In the genomic region with DNA sequence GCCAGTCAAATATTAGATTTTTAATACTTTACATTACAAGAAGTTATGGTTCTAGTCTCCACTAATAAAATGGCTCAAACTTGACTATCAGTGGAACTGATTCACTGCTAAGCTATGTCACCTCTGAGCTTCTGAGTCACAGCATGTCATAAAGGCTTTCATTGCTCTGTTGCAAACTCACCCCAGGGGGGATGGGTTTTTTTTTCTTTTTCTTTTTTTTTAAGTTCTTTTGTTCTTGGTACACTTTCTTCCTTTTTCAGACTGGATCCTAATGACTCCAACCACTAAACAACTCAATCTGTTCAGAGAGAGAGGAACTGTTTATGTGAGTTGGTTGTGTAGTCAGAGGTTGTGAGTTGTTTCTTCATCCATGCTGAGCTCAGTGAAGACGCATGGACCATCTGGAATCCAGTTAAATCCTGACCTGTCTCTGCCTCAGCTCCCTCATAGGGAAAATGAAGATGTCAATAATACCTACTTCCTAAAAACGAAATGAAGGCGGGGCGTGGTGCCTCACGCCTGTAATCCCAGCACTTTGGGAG, we compare ENCODE assay signal across 9 cellular contexts. TPM values are rescaled to one million over a fixed set of nuclear protein-coding genes. Genes with fewer than 3 reads are reported as not detected.
DNase-seq lines count a peak whose midpoint lies in the region; ATAC-seq and TF ChIP-seq lines count a peak whose summit lies in the region.
"Had no signal": no experiment of that assay in that cellular context is flagged by ENCODE, and none has a peak within 500 bp of the region (broad histone marks: within the 10 kb centered on the region; RNA-seq: fewer than 3 reads in every experiment).

No MANE protein-coding gene starts in this region.

- no peak overlapping the region for H3K4me3 ChIP-seq in astrocyte of the cerebellum (ENCODE audit: low read depth, low read length)
- no peak overlapping the region for H3K4me3 ChIP-seq in kidney epithelial cell (ENCODE audit: low read depth, low read length)
- H3K4me3 ChIP-seq in tibial nerve = no peak overlapping the region
- H3K4me3 ChIP-seq: BLaER1 treated with 17β-estradiol and CSF1 and Interleukin-3, amounts not matched to agents 10 nM and 100 nM had no signal

- POLR2A ChIA-PET in activated CD8-positive, alpha-beta T cell treated with anti-CD3 and anti-CD28 coated beads for 36 hours (lab: Charles Lee) = interaction anchor here (0.6 kb wide), 1 partner anchor 90 kb away, joined by 3 read pairs; no protein-coding TSS in a partner anchor
- POLR2A ChIA-PET in activated CD8-positive, alpha-beta T cell treated with anti-CD3 and anti-CD28 coated beads, Interleukin-2, amount 10 ng/mL, durations not matched to agents 7 days and 5 days (lab: Charles Lee) = no interaction called here

- H3K9me3 ChIP-seq in tibial nerve = no peaks in the 10 kb centered on the region
- H3K9me3 ChIP-seq: BLaER1 treated with 17β-estradiol and CSF1 and Interleukin-3, amounts not matched to agents 10 nM and 100 nM had no signal

- CTCF ChIA-PET in activated CD8-positive, alpha-beta T cell treated with anti-CD3 and anti-CD28 coated beads for 36 hours (lab: Charles Lee) = interaction anchor here (1.0 to 21.5 kb wide), 3 partner anchors 11 to 92 kb away, joined by 3 to 595 read pairs (median 20); partner anchors contain the start of gene MYOF
- CTCF ChIA-PET in activated CD8-positive, alpha-beta T cell treated with anti-CD3 and anti-CD28 coated beads, Interleukin-2, amount 10 ng/mL, durations not matched to agents 7 days and 5 days (lab: Charles Lee) = interaction anchor here (0.8 to 6.7 kb wide), 3 partner anchors 11 to 97 kb away, joined by 3 to 33 read pairs (median 10); partner anchors contain the start of gene MYOF

- peak in 1 of 2 donors; percentile 8 for TF ChIP-seq POLR2A in tibial nerve (IDR thresholded peaks at IDR 0.05)

- peak; percentile 22 to 91 for TF ChIP-seq EP300 in tibial nerve (IDR thresholded peaks at IDR 0.05)

- H3K4me3 Mint-ChIP-seq in activated CD8-positive, alpha-beta T cell treated with anti-CD3 and anti-CD28 coated beads for 36 hours = no peak overlapping the region
- no peak overlapping the region for H3K4me3 Mint-ChIP-seq in activated CD8-positive, alpha-beta T cell treated with anti-CD3 and anti-CD28 coated beads, Interleukin-2, amount 10 ng/mL, durations not matched to agents 7 days and 5 days
- no peak overlapping the region for H3K4me3 Mint-ChIP-seq in activated T-helper 1 cell treated with anti-CD3 and anti-CD28 coated beads, Interleukin-12 subunit alpha, Interleukin-12 subunit beta, Interleukin-2, Interleukin-4 antibody, amounts not matched to agents 30 ng/mL and 10 ng/mL and 1 ng/mL, durations not matched to agents 14 hours and 24 hours and 36 hours

- H3K27me3 ChIP-seq in kidney epithelial cell (ENCODE audit: control insufficient read depth, insufficient read depth, low read length) = no peaks in the 10 kb centered on the region
- no peaks in the 10 kb centered on the region for H3K27me3 ChIP-seq in tibial nerve
- H3K27me3 ChIP-seq: BLaER1 treated with 17β-estradiol and CSF1 and Interleukin-3, amounts not matched to agents 10 nM and 100 nM had no signal

- H3K36me3 ChIP-seq in kidney epithelial cell (ENCODE audit: control insufficient read depth, insufficient read depth, low read length) (peaks cover 1% of the 10 kb centered on the region), tibial nerve (no peaks in the 10 kb centered on the region)
- H3K36me3 ChIP-seq: BLaER1 treated with 17β-estradiol and CSF1 and Interleukin-3, amounts not matched to agents 10 nM and 100 nM had no signal

- no peak overlapping the region for H3K27ac Mint-ChIP-seq in activated CD8-positive, alpha-beta T cell treated with anti-CD3 and anti-CD28 coated beads for 36 hours
- H3K27ac Mint-ChIP-seq in activated CD8-positive, alpha-beta T cell treated with anti-CD3 and anti-CD28 coated beads, Interleukin-2, amount 10 ng/mL, durations not matched to agents 7 days and 5 days = no peak overlapping the region
- H3K27ac Mint-ChIP-seq in activated T-helper 1 cell treated with anti-CD3 and anti-CD28 coated beads, Interleukin-12 subunit alpha, Interleukin-12 subunit beta, Interleukin-2, Interleukin-4 antibody, amounts not matched to agents 30 ng/mL and 10 ng/mL and 1 ng/mL, durations not matched to agents 14 hours and 24 hours and 36 hours = no peak overlapping the region

- peak overlapping the region; percentile 46 to 95 (median 80) for H3K27ac ChIP-seq in tibial nerve

- ATAC-seq in activated CD8-positive, alpha-beta T cell treated with anti-CD3 and anti-CD28 coated beads for 36 hours = peak; percentile 51
- no peak for ATAC-seq in activated CD8-positive, alpha-beta T cell treated with anti-CD3 and anti-CD28 coated beads, Interleukin-2, amount 10 ng/mL, durations not matched to agents 7 days and 5 days
- no peak for ATAC-seq in GM21723 (IDR thresholded peaks at IDR 0.05; ENCODE audit: unreplicated experiment)
- no peak for ATAC-seq in HG03521 (IDR thresholded peaks at IDR 0.05; ENCODE audit: unreplicated experiment)

- H3K4me1 ChIP-seq in tibial nerve = peaks cover 0 to 79% (median 36%) of the 10 kb centered on the region in 4 donors

- no peaks in the 10 kb centered on the region for H3K27me3 Mint-ChIP-seq in activated CD8-positive, alpha-beta T cell treated with anti-CD3 and anti-CD28 coated beads for 36 hours
- no peaks in the 10 kb centered on the region for H3K27me3 Mint-ChIP-seq in activated CD8-positive, alpha-beta T cell treated with anti-CD3 and anti-CD28 coated beads, Interleukin-2, amount 10 ng/mL, durations not matched to agents 7 days and 5 days (ENCODE audit: low read depth)
- no peaks in the 10 kb centered on the region for H3K27me3 Mint-ChIP-seq in activated T-helper 1 cell treated with anti-CD3 and anti-CD28 coated beads, Interleukin-12 subunit alpha, Interleukin-12 subunit beta, Interleukin-2, Interleukin-4 antibody, amounts not matched to agents 30 ng/mL and 10 ng/mL and 1 ng/mL, durations not matched to agents 14 hours and 24 hours and 36 hours (ENCODE audit: insufficient read depth)

- TF ChIP-seq CTCF in activated CD8-positive, alpha-beta T cell treated with anti-CD3 and anti-CD28 coated beads for 36 hours (IDR thresholded peaks at IDR 0.05) = no peak
- TF ChIP-seq CTCF in astrocyte of the cerebellum (IDR thresholded peaks at IDR 0.05; ENCODE audit: low read depth, low read length, missing control alignments) = no peak
- no peak for TF ChIP-seq CTCF in kidney epithelial cell (IDR thresholded peaks at IDR 0.05; ENCODE audit: insufficient read depth, low read length, poor library complexity, severe bottlenecking)
- no peak for TF ChIP-seq CTCF in tibial nerve (IDR thresholded peaks at IDR 0.05)

- no peaks in the 10 kb centered on the region for H3K9me3 Mint-ChIP-seq in activated CD8-positive, alpha-beta T cell treated with anti-CD3 and anti-CD28 coated beads for 36 hours
- no peaks in the 10 kb centered on the region for H3K9me3 Mint-ChIP-seq in activated CD8-positive, alpha-beta T cell treated with anti-CD3 and anti-CD28 coated beads, Interleukin-2, amount 10 ng/mL, durations not matched to agents 7 days and 5 days (ENCODE audit: insufficient read depth)
- H3K9me3 Mint-ChIP-seq in activated T-helper 1 cell treated with anti-CD3 and anti-CD28 coated beads, Interleukin-12 subunit alpha, Interleukin-12 subunit beta, Interleukin-2, Interleukin-4 antibody, amounts not matched to agents 30 ng/mL and 10 ng/mL and 1 ng/mL, durations not matched to agents 14 hours and 24 hours and 36 hours = peaks cover 4% of the 10 kb centered on the region

- no peak for DNase-seq in activated CD8-positive, alpha-beta T cell treated with anti-CD3 and anti-CD28 coated beads for 36 hours
- no peak for DNase-seq in activated CD8-positive, alpha-beta T cell treated with anti-CD3 and anti-CD28 coated beads, Interleukin-2, amount 10 ng/mL, durations not matched to agents 7 days and 5 days
- DNase-seq in astrocyte of the cerebellum (ENCODE audit: low read depth) (peak; percentile 93), kidney epithelial cell (ENCODE audit: low read depth) (peak; percentile 93), tibial nerve (ENCODE audit: low spot score in 2 of 2) (no peak)
- DNase-seq in activated T-helper 1 cell treated with anti-CD3 and anti-CD28 coated beads, Interleukin-12 subunit alpha, Interleukin-12 subunit beta, Interleukin-2, Interleukin-4 antibody, amounts not matched to agents 30 ng/mL and 10 ng/mL and 1 ng/mL, durations not matched to agents 14 hours and 24 hours and 36 hours (ENCODE audit: low spot score) = no peak

- no peaks in the 10 kb centered on the region for H3K36me3 Mint-ChIP-seq in activated CD8-positive, alpha-beta T cell treated with anti-CD3 and anti-CD28 coated beads for 36 hours (ENCODE audit: low read depth)
- no peaks in the 10 kb centered on the region for H3K36me3 Mint-ChIP-seq in activated CD8-positive, alpha-beta T cell treated with anti-CD3 and anti-CD28 coated beads, Interleukin-2, amount 10 ng/mL, durations not matched to agents 7 days and 5 days (ENCODE audit: low read depth)
- H3K36me3 Mint-ChIP-seq in activated T-helper 1 cell treated with anti-CD3 and anti-CD28 coated beads, Interleukin-12 subunit alpha, Interleukin-12 subunit beta, Interleukin-2, Interleukin-4 antibody, amounts not matched to agents 30 ng/mL and 10 ng/mL and 1 ng/mL, durations not matched to agents 14 hours and 24 hours and 36 hours (ENCODE audit: low read depth) = no peaks in the 10 kb centered on the region

- intact Hi-C loops in activated CD8-positive, alpha-beta T cell treated with anti-CD3 and anti-CD28 coated beads for 36 hours (cut with micrococcal nuclease) = no loop called here
- intact Hi-C loops in activated T-helper 1 cell treated with anti-CD3 and anti-CD28 coated beads, Interleukin-12 subunit alpha, Interleukin-12 subunit beta, Interleukin-2, Interleukin-4 antibody, amounts not matched to agents 30 ng/mL and 10 ng/mL and 1 ng/mL, durations not matched to agents 14 hours and 24 hours and 36 hours (cut with micrococcal nuclease) = no loop called here

- peaks cover 3% of the 10 kb centered on the region for H3K4me1 Mint-ChIP-seq in activated CD8-positive, alpha-beta T cell treated with anti-CD3 and anti-CD28 coated beads for 36 hours (ENCODE audit: low read depth)
- no peaks in the 10 kb centered on the region for H3K4me1 Mint-ChIP-seq in activated CD8-positive, alpha-beta T cell treated with anti-CD3 and anti-CD28 coated beads, Interleukin-2, amount 10 ng/mL, durations not matched to agents 7 days and 5 days (ENCODE audit: low read depth)
- H3K4me1 Mint-ChIP-seq in activated T-helper 1 cell treated with anti-CD3 and anti-CD28 coated beads, Interleukin-12 subunit alpha, Interleukin-12 subunit beta, Interleukin-2, Interleukin-4 antibody, amounts not matched to agents 30 ng/mL and 10 ng/mL and 1 ng/mL, durations not matched to agents 14 hours and 24 hours and 36 hours (ENCODE audit: low read depth) = no peaks in the 10 kb centered on the region

- in situ Hi-C loops in astrocyte of the cerebellum (cut with HindIII; ENCODE audit: low sequenced_read_pairs) = no loop called here

- 74 to 82% methylated on average over 5 of the region's 5 CpGs for WGBS in tibial nerve, 2 donors

RNA-seq across cellular contexts. Expression of gene MYOF, which starts 11.0 kb away (rescaled TPM):
- total RNA-seq in activated CD8-positive, alpha-beta T cell treated with anti-CD3 and anti-CD28 coated beads for 36 hours = 1 to 10 TPM; 4.9 to 5.4 TPM
- under 1 TPM; 0.37 to 0.39 TPM for total RNA-seq in activated CD8-positive, alpha-beta T cell treated with anti-CD3 and anti-CD28 coated beads, Interleukin-2, amount 10 ng/mL, durations not matched to agents 7 days and 5 days
- total RNA-seq in kidney epithelial cell (141 and 142 TPM in 2 replicates), tibial nerve (10 to 100 TPM; 39.6 to 70.4 (median 59.2) TPM)
- 13.4 and 13.7 TPM in 2 replicates for total RNA-seq in activated T-helper 1 cell treated with anti-CD3 and anti-CD28 coated beads, Interleukin-12 subunit alpha, Interleukin-12 subunit beta, Interleukin-2, Interleukin-4 antibody, amounts not matched to agents 30 ng/mL and 10 ng/mL and 1 ng/mL, durations not matched to agents 14 hours and 24 hours and 36 hours

RNA-seq across cellular contexts. Expression of gene CEP55, which starts 25.2 kb away (rescaled TPM):
- total RNA-seq in activated CD8-positive, alpha-beta T cell treated with anti-CD3 and anti-CD28 coated beads for 36 hours = 10 to 100 TPM; 44.6 to 45.0 TPM
- total RNA-seq in activated CD8-positive, alpha-beta T cell treated with anti-CD3 and anti-CD28 coated beads, Interleukin-2, amount 10 ng/mL, durations not matched to agents 7 days and 5 days = 10 to 100 TPM; 81.1 TPM
- total RNA-seq in kidney epithelial cell (7.6 and 11.4 TPM in 2 replicates), tibial nerve (1 to 10 TPM in 1 of 4 donors, under 1 TPM in 1, not detected in 2; 0.63 to 5.7 TPM)
- 53.0 and 55.7 TPM in 2 replicates for total RNA-seq in activated T-helper 1 cell treated with anti-CD3 and anti-CD28 coated beads, Interleukin-12 subunit alpha, Interleukin-12 subunit beta, Interleukin-2, Interleukin-4 antibody, amounts not matched to agents 30 ng/mL and 10 ng/mL and 1 ng/mL, durations not matched to agents 14 hours and 24 hours and 36 hours

Comparison
In these comparisons a context has a peak if more than half of its experiments do, and no peak if none do; other contexts are left out.
1. RNA of gene MYOF, which starts 11.0 kb away (total RNA-seq): 141 to 142 TPM in kidney epithelial cell, 39.6 to 70.4 TPM in tibial nerve, 13.4 to 13.7 TPM in activated T-helper 1 cell treated with anti-CD3 and anti-CD28 coated beads, Interleukin-12 subunit alpha, Interleukin-12 subunit beta, Interleukin-2, Interleukin-4 antibody, amounts not matched to agents 30 ng/mL and 10 ng/mL and 1 ng/mL, durations not matched to agents 14 hours and 24 hours and 36 hours and 4.9 to 5.4 TPM in activated CD8-positive, alpha-beta T cell treated with anti-CD3 and anti-CD28 coated beads for 36 hours; 0.37 to 0.39 TPM in activated CD8-positive, alpha-beta T cell treated with anti-CD3 and anti-CD28 coated beads, Interleukin-2, amount 10 ng/mL, durations not matched to agents 7 days and 5 days; every median in the first group is over 4 times any median in the second.
2. DNase-seq: peak in astrocyte of the cerebellum (single experiment) and kidney epithelial cell (single experiment); none in activated CD8-positive, alpha-beta T cell treated with anti-CD3 and anti-CD28 coated beads for 36 hours (single experiment), activated CD8-positive, alpha-beta T cell treated with anti-CD3 and anti-CD28 coated beads, Interleukin-2, amount 10 ng/mL, durations not matched to agents 7 days and 5 days (single experiment), tibial nerve (0 of 2) and activated T-helper 1 cell treated with anti-CD3 and anti-CD28 coated beads, Interleukin-12 subunit alpha, Interleukin-12 subunit beta, Interleukin-2, Interleukin-4 antibody, amounts not matched to agents 30 ng/mL and 10 ng/mL and 1 ng/mL, durations not matched to agents 14 hours and 24 hours and 36 hours (single experiment).